Comparison of ENCODE assay signal across 22 cellular contexts in the genomic region with DNA sequence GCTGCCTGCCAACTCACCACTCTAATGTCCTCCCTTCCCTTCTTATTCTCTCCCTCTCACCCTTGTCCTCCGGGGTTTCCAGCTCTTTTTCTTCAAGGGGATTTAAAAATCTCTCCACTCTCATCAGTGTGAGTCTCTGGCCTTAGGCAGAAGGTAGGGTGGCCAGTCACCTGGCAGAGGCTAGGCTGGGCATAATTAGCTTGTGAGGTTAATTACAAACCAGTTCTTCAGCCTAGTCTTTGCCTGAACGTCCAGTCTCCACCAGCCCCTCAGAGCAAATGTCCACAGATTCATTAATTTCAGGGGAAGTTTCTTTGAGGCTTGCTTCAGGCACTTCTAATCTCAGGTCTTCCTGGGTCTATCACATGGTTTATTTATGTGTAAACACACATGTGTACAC. TPM values are rescaled to one million over a fixed set of nuclear protein-coding genes. Genes with fewer than 3 reads are reported as not detected.
"Had no signal": no experiment of that assay in that cellular context is flagged by ENCODE, and none has a peak within 500 bp of the region (broad histone marks: within the 10 kb centered on the region; RNA-seq: fewer than 3 reads in every experiment).

No MANE protein-coding gene starts in this region.

- H3K4me3 ChIP-seq: dorsolateral prefrontal cortex, prostate gland, right atrium auricular region, skin epidermis, upper lobe of left lung had no signal

- H3K27ac Mint-ChIP-seq: activated CD4-positive, alpha-beta T cell treated with anti-CD3 and anti-CD28 coated beads for 36 hours; activated naive CD8-positive, alpha-beta T cell; stimulated activated naive CD8-positive, alpha-beta T cell treated with anti-CD3 and anti-CD28 coated beads, Interleukin-15, Interleukin-2, amounts not matched to agents 100 ng/mL and 50 ng/mL, for 24 hours; WTC11 had no signal

- H3K36me3 Mint-ChIP-seq: activated naive CD8-positive, alpha-beta T cell; WTC11 had no signal

- H3K4me3 Mint-ChIP-seq: activated CD4-positive, alpha-beta T cell treated with anti-CD3 and anti-CD28 coated beads for 36 hours; activated naive CD8-positive, alpha-beta T cell; neural crest cell; stimulated activated naive CD8-positive, alpha-beta T cell treated with anti-CD3 and anti-CD28 coated beads, Interleukin-15, Interleukin-2, amounts not matched to agents 100 ng/mL and 50 ng/mL, for 24 hours; WTC11 had no signal

- FAIRE-seq: colon, keratinocyte had no signal

- H3K27me3 ChIP-seq: right atrium auricular region, upper lobe of left lung had no signal

- ATAC-seq: activated CD4-positive, alpha-beta T cell treated with anti-CD3 and anti-CD28 coated beads for 36 hours; left lobe of liver; WTC11 had no signal

- H3K36me3 ChIP-seq: prostate gland, right atrium auricular region had no signal

- H3K9me3 ChIP-seq: prostate gland, right atrium auricular region, upper lobe of left lung had no signal

- H3K27ac ChIP-seq: dorsolateral prefrontal cortex, prostate gland, right atrium auricular region, skin epidermis had no signal

- DNase-seq: activated CD4-positive, alpha-beta T cell treated with anti-CD3 and anti-CD28 coated beads for 36 hours; activated CD4-positive, alpha-beta T cell treated with anti-CD3 and anti-CD28 coated beads, Interleukin-2, amount 50 U/mL, for 48 hours; central memory CD4-positive, alpha-beta T cell; foreskin melanocyte; glutamatergic neuron; hypothalamus; stimulated activated CD4-positive, alpha-beta T cell treated with anti-CD3 and anti-CD28 coated beads, Interleukin-15, amount 100 ng/mL, for 24 hours; stimulated activated CD4-positive, alpha-beta T cell treated with anti-CD3 and anti-CD28 coated beads, Interleukin-2, amount 100 ng/mL, for 48 hours; upper lobe of left lung had no signal

RNA-seq across cellular contexts. Expression of gene KRT7, which starts 6.7 kb away (rescaled TPM):
- total RNA-seq: mononuclear cell, neural crest cell had no signal

RNA-seq across cellular contexts. Expression of gene KRT86, which starts 34.7 kb away (rescaled TPM):
- total RNA-seq: activated CD4-positive, alpha-beta T cell treated with anti-CD3 and anti-CD28 coated beads for 36 hours; left lobe of liver; lung microvascular endothelial cell; neural crest cell; right atrium auricular region had no signal
- polyA plus RNA-seq: keratinocyte had no signal

RNA-seq across cellular contexts. Expression of gene KRT80, which starts 48.0 kb away (rescaled TPM):
- total RNA-seq: activated CD4-positive, alpha-beta T cell treated with anti-CD3 and anti-CD28 coated beads for 36 hours; mononuclear cell; neural crest cell had no signal

RNA-seq across cellular contexts. Expression of gene KRT81, which starts 51.6 kb away (rescaled TPM):
- total RNA-seq: activated CD4-positive, alpha-beta T cell treated with anti-CD3 and anti-CD28 coated beads for 36 hours; lung microvascular endothelial cell; mononuclear cell; neural crest cell; right atrium auricular region had no signal
